In genomic region chr20:46676649-46677316, GRCh38 we compare ENCODE assay signal across 1 cellular context. TPM values are rescaled to one million over a fixed set of nuclear protein-coding genes. Genes with fewer than 3 reads are reported as not detected.
"Had no signal": no experiment of that assay in that cellular context is flagged by ENCODE, and none has a peak within 500 bp of the region (broad histone marks: within the 10 kb centered on the region; RNA-seq: fewer than 3 reads in every experiment).

No MANE protein-coding gene starts in this region.

RNA-seq across cellular contexts. Expression of gene SLC13A3, which starts 25.5 kb away (rescaled TPM):
- polyA plus RNA-seq: naive thymus-derived CD8-positive, alpha-beta T cell had no signal

RNA-seq across cellular contexts. Expression of gene SLC2A10, which starts 32.7 kb away (rescaled TPM):
- polyA plus RNA-seq: naive thymus-derived CD8-positive, alpha-beta T cell had no signal
